1 cellular context compared by ENCODE assay signal in genomic region chr16:27322858-27323780, GRCh38.
TF ChIP-seq lines count a peak whose summit lies in the region.

No MANE protein-coding gene starts in this region.

TF ChIP-seq in HepG2, 621 proteins besides CTCF, POLR2A, EP300 and RAD21 (continued from another document and continues in another):
- TF ChIP-seq ZMYM3 (CRISPR knock-in tag; IDR thresholded peaks at IDR 0.05): peak; percentile 42; the same call in 1 of the 2 replicates
- no peak for TF ChIP-seq XBP1 (CRISPR knock-in tag; IDR thresholded peaks at IDR 0.05)
- peak; percentile 42; the same call in 1 of the 2 replicates for TF ChIP-seq PATZ1 (CRISPR knock-in tag; IDR thresholded peaks at IDR 0.05)
- TF ChIP-seq WIZ (CRISPR knock-in tag; IDR thresholded peaks at IDR 0.05): peak; percentile 83; the same call in 1 of the 2 replicates
- peak; percentile 87 for TF ChIP-seq PAXIP1 (CRISPR knock-in tag; conservative IDR thresholded peaks at IDR 0.05)
- TF ChIP-seq NR2F6 (IDR thresholded peaks at IDR 0.05): 0 out of 2 replicates have a peak, but pooled peaks have one; percentile 37
- peak; percentile 59; the same call in 1 of the 2 replicates for TF ChIP-seq NR2F6 (CRISPR knock-in tag; IDR thresholded peaks at IDR 0.05)
- TF ChIP-seq SAP130 (CRISPR knock-in tag; IDR thresholded peaks at IDR 0.05; ENCODE audit: low read depth): peak; percentile 75
- no peak for TF ChIP-seq ZNF646 (CRISPR knock-in tag; IDR thresholded peaks at IDR 0.05)
- peak; percentile 78 for TF ChIP-seq CHD4 (IDR thresholded peaks at IDR 0.05; ENCODE audit: borderline replicate concordance, low read length)
- 0 out of 2 replicates have a peak, but pooled peaks have one; percentile 44 for TF ChIP-seq ZNF441 (CRISPR knock-in tag; IDR thresholded peaks at IDR 0.05; ENCODE audit: borderline replicate concordance)
- no peak for TF ChIP-seq CENPT (CRISPR knock-in tag; IDR thresholded peaks at IDR 0.05; ENCODE audit: low read depth)
- no peak for TF ChIP-seq HNRNPUL1 (IDR thresholded peaks at IDR 0.05; ENCODE audit: low read depth, low read length)
- 0 out of 2 replicates have a peak, but pooled peaks have one; percentile 9 for TF ChIP-seq ZNF331 (CRISPR knock-in tag; IDR thresholded peaks at IDR 0.05)
- peak; percentile 89; the same call in 1 of the 2 replicates for TF ChIP-seq HNF4G (IDR thresholded peaks at IDR 0.05; ENCODE audit: borderline replicate concordance, low read depth, low read length)
- TF ChIP-seq HNF4G (CRISPR knock-in tag; IDR thresholded peaks at IDR 0.05; ENCODE audit: borderline replicate concordance, low read depth): peak; percentile 88; the same call in 1 of the 2 replicates
- TF ChIP-seq GATAD2A (CRISPR knock-in tag; IDR thresholded peaks at IDR 0.05): peak; percentile 80
- peak; percentile 63 for TF ChIP-seq FOXP4 (CRISPR knock-in tag; IDR thresholded peaks at IDR 0.05)
- 0 out of 2 replicates have a peak, but pooled peaks have one; percentile 31 for TF ChIP-seq ZNF414 (CRISPR knock-in tag; IDR thresholded peaks at IDR 0.05)
- 0 out of 2 replicates have a peak, but pooled peaks have one; percentile 31 for TF ChIP-seq ZZZ3 (CRISPR knock-in tag; IDR thresholded peaks at IDR 0.05; ENCODE audit: borderline replicate concordance)
- no peak for TF ChIP-seq ERF (CRISPR knock-in tag; IDR thresholded peaks at IDR 0.05)
- peak; percentile 77 for TF ChIP-seq MED1 (CRISPR knock-in tag; IDR thresholded peaks at IDR 0.05)
- TF ChIP-seq MAFK (conservative IDR thresholded peaks at IDR 0.05 in 1 of 2, IDR thresholded peaks at IDR 0.05 in 1 of 2; ENCODE audit: low read length in 2 of 2): no peak
- peak; percentile 57; the same call in 1 of the 2 replicates for TF ChIP-seq DPF2 (CRISPR knock-in tag; IDR thresholded peaks at IDR 0.05; ENCODE audit: borderline replicate concordance, low read depth)
- TF ChIP-seq ZNF318 (CRISPR knock-in tag; IDR thresholded peaks at IDR 0.05): no peak
- peak; percentile 99 for TF ChIP-seq HIC2 (CRISPR knock-in tag; IDR thresholded peaks at IDR 0.05; ENCODE audit: low read depth)
- no peak for TF ChIP-seq ATF7 (IDR thresholded peaks at IDR 0.05)
- TF ChIP-seq ATF7 (CRISPR knock-in tag; IDR thresholded peaks at IDR 0.05): 0 out of 2 replicates have a peak, but pooled peaks have one; percentile 25
